In genomic region chr1:188432427-188432826, GRCh38 we compare ENCODE assay signal across 21 cellular contexts.
"Had no signal": no experiment of that assay in that cellular context is flagged by ENCODE, and none has a peak within 500 bp of the region (broad histone marks: within the 10 kb centered on the region; RNA-seq: fewer than 3 reads in every experiment).

No MANE protein-coding gene starts in this region.

- H3K9me3 ChIP-seq: SJSA1 had no signal

- H3K27me3 ChIP-seq: SJSA1 had no signal

- H3K4me3 ChIP-seq: K562, SJSA1, SK-N-MC had no signal

- H3K27ac ChIP-seq: KMS-11, SJSA1, SK-N-MC had no signal

- H3K4me1 ChIP-seq: SJSA1 had no signal

- H3K4me2 ChIP-seq: KMS-11 had no signal

- H3K36me3 ChIP-seq: SJSA1 had no signal

- ATAC-seq: K562 had no signal

- DNase-seq: Kasumi-1, MV-4-11, NCI-H1048, NCI-H1105, NCI-H1417, NCI-H1436 treated with DMSO at 0.1 percent for 48 hours, NCI-H1694, NCI-H187 treated with DMSO at 0.1 percent for 48 hours, NCI-H2029 treated with DMSO at 0.1 percent for 48 hours, NCI-H2171 treated with DMSO at 0.1 percent for 48 hours, NCI-H345, NCI-H524, NCI-H526 treated with DMSO at 0.1 percent for 48 hours, NCI-H748 treated with DMSO at 0.1 percent for 48 hours, Right ventricle myocardium superior, RPMI8226, SIG-M5 had no signal

- H3K9ac ChIP-seq: KMS-11 had no signal
